In the genomic region with DNA sequence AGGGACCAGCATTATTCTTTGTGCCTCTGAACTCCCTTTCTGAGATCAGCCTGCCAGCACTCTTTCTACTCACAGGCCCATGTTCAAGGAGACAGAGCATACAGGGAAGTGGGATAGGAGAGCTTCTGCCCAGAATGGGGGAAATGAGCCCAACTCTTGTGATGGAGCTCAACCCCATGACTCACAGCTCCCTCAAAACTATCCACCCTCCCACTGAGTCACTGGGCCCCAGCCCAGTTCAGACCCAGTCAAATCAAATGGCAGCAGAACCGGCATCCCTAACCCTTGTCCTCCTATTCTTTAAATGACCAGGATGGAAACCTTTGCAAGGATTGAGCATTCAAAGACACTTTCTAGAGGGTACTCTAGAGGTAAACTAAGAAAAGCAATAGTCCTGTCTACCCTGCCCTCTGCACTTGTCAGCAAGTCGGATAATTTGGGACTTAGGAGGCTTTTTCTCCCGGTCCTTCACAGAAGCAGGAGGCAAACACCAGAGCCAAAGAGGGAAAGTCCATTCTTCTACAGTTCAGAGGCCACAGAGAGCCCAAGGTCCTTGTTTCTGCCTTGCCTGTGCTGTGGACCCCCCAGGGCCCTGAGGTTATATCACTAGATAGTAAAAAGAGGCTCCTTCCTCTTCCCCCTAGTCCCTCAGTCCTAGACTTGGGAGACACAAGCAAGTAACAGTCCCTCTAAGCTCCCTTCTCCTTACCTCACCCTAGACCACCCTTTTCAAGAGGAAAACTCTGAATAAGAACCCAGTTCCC, we compare ENCODE assay signal across 8 cellular contexts. TPM values are rescaled to one million over a fixed set of nuclear protein-coding genes. Genes with fewer than 3 reads are reported as not detected.
DNase-seq lines count a peak whose midpoint lies in the region; ATAC-seq, FAIRE-seq and TF ChIP-seq lines count a peak whose summit lies in the region.

No MANE protein-coding gene starts in this region.

- H2AFZ ChIP-seq in KMS-11 (ENCODE audit: low read depth): peak overlapping the region; percentile 9; the same call in 1 of the 2 replicates

- no peaks in the 10 kb centered on the region for H3K36me3 ChIP-seq in KMS-11 (ENCODE audit: insufficient read depth)
- peaks cover 2% of the 10 kb centered on the region for H3K36me3 ChIP-seq in bronchial epithelial cell (ENCODE audit: control insufficient read depth, insufficient read depth, low read length)
- peaks cover 2 to 18% (median 13%) of the 10 kb centered on the region in 4 donors for H3K36me3 ChIP-seq in upper lobe of left lung

- WGBS in upper lobe of left lung, 2 donors: 78 to 82% methylated on average over 3 of the region's 3 CpGs

- DNase-seq in A172 (ENCODE audit: low spot score): peak; percentile 72
- peak; percentile 84 for DNase-seq in bronchial epithelial cell (ENCODE audit: low read depth)
- DNase-seq in mesenteric fat pad (ENCODE audit: low spot score): peak; percentile 62
- peak in 1 of 2 donors; percentile 69 for DNase-seq in upper lobe of left lung
- DNase-seq in cerebellar nuclear complex (lab: John Stamatoyannopoulos, UW): no peak
- DNase-seq in LoVo (ENCODE audit: low spot score): no peak

- no peak for TF ChIP-seq EP300 in upper lobe of left lung (IDR thresholded peaks at IDR 0.05)

- H3K27me3 ChIP-seq in KMS-11 (ENCODE audit: insufficient read depth, low read depth) (no peaks in the 10 kb centered on the region), bronchial epithelial cell (ENCODE audit: control insufficient read depth, insufficient read depth, low read length) (no peaks in the 10 kb centered on the region), upper lobe of left lung (no peaks in the 10 kb centered on the region)

- H3K4me1 ChIP-seq in KMS-11 (ENCODE audit: low read depth, poor library complexity, severe bottlenecking) (peaks cover 45% of the 10 kb centered on the region), upper lobe of left lung (peaks cover 54 to 76% (median 63%) of the 10 kb centered on the region in 4 donors)

- H3K9me3 ChIP-seq in upper lobe of left lung: no peaks in the 10 kb centered on the region

- TF ChIP-seq POLR2A in upper lobe of left lung (IDR thresholded peaks at IDR 0.05): no peak

- no peaks in the 10 kb centered on the region for H3K79me2 ChIP-seq in KMS-11 (ENCODE audit: insufficient read depth, low read depth)

- H3K27ac ChIP-seq in KMS-11 (no peak overlapping the region), upper lobe of left lung (peak overlapping the region; percentile 85 to 98 (median 94))

- H3K4me2 ChIP-seq in KMS-11: peak overlapping the region; percentile 33; the same call in 1 of the 2 replicates

- no peak for FAIRE-seq in bronchial epithelial cell (lab: Jason Lieb, UNC)

- no peak overlapping the region for H3K4me3 ChIP-seq in KMS-11 (IDR thresholded peaks at IDR 0.05; ENCODE audit: insufficient read depth, low read depth, low read length)
- no peak overlapping the region for H3K4me3 ChIP-seq in bronchial epithelial cell (ENCODE audit: low read depth, low read length)
- H3K4me3 ChIP-seq in upper lobe of left lung: peak overlapping the region in 1 of 4 donors; percentile 87

- no peaks in the 10 kb centered on the region for H4K20me1 ChIP-seq in KMS-11 (ENCODE audit: insufficient read depth)

- no peak overlapping the region for H3K9ac ChIP-seq in KMS-11

- TF ChIP-seq CTCF in KMS-11 (conservative IDR thresholded peaks at IDR 0.05; ENCODE audit: low read depth, low read length) (no peak), bronchial epithelial cell (IDR thresholded peaks at IDR 0.05; ENCODE audit: insufficient read depth, low read length, severe bottlenecking) (no peak), upper lobe of left lung (IDR thresholded peaks at IDR 0.05) (no peak)

- ATAC-seq in upper lobe of left lung (ENCODE audit: low FRiP score in 2 of 2): peak in 1 of 2 donors; percentile 33
- ATAC-seq in HG03460 (IDR thresholded peaks at IDR 0.05; ENCODE audit: unreplicated experiment): no peak

RNA-seq across cellular contexts. Expression of gene ATOSB, which starts 3.2 kb away (rescaled TPM):
- total RNA-seq in A172 (2014; rRNA removed; shearing (Covaris generic)): 20.3 and 26.3 TPM in 2 replicates
- 10.3 and 12.2 TPM in 2 replicates for total RNA-seq in bronchial epithelial cell
- total RNA-seq in mesenteric fat pad: 27.7 TPM
- total RNA-seq in upper lobe of left lung: 10 to 100 TPM; 14.6 to 38.6 (median 29.7) TPM

RNA-seq across cellular contexts. Expression of gene STOML2, which starts 9.5 kb away (rescaled TPM):
- 102 and 110 TPM in 2 replicates for total RNA-seq in A172 (2014; rRNA removed; shearing (Covaris generic))
- 165 and 248 TPM in 2 replicates for total RNA-seq in bronchial epithelial cell
- 95.4 TPM for total RNA-seq in mesenteric fat pad
- total RNA-seq in upper lobe of left lung: 10 to 100 TPM; 17.4 to 72.8 (median 48.0) TPM

RNA-seq across cellular contexts. Expression of gene PIGO, which starts 16.0 kb away (rescaled TPM):
- total RNA-seq in A172 (2014; rRNA removed; shearing (Covaris generic)): 16.6 and 20.8 TPM in 2 replicates
- total RNA-seq in bronchial epithelial cell (22.9 and 25.3 TPM in 2 replicates), mesenteric fat pad (15.2 TPM), upper lobe of left lung (10 to 100 TPM; 11.5 to 29.0 (median 19.1) TPM)

RNA-seq across cellular contexts. Expression of gene FANCG, which starts 32.7 kb away (rescaled TPM):
- total RNA-seq in A172 (2014; rRNA removed; shearing (Covaris generic)): 46.1 and 73.2 TPM in 2 replicates
- total RNA-seq in bronchial epithelial cell: 7.6 and 9.7 TPM in 2 replicates
- 11.3 TPM for total RNA-seq in mesenteric fat pad
- total RNA-seq in upper lobe of left lung: 10 to 100 TPM in 3 of 6 donors, 1 to 10 TPM in 3; 4.7 to 61.8 (median 9.1) TPM

RNA-seq across cellular contexts. Expression of gene VCP, which starts 40.0 kb away (rescaled TPM):
- total RNA-seq in A172 (2014; rRNA removed; shearing (Covaris generic)): 346 and 386 TPM in 2 replicates
- total RNA-seq in bronchial epithelial cell (320 and 342 TPM in 2 replicates), mesenteric fat pad (280 TPM), upper lobe of left lung (100 to 1,000 TPM; 170 to 215 (median 189) TPM)

Comparison
In these comparisons a context has a peak if more than half of its experiments do, and no peak if none do; other contexts are left out.
1. DNase-seq: peak in A172 (single experiment), bronchial epithelial cell (single experiment) and mesenteric fat pad (single experiment); none in cerebellar nuclear complex (0 of 2) and LoVo (single experiment).